Comparison of ENCODE assay signal across 8 cellular contexts in the genomic region with DNA sequence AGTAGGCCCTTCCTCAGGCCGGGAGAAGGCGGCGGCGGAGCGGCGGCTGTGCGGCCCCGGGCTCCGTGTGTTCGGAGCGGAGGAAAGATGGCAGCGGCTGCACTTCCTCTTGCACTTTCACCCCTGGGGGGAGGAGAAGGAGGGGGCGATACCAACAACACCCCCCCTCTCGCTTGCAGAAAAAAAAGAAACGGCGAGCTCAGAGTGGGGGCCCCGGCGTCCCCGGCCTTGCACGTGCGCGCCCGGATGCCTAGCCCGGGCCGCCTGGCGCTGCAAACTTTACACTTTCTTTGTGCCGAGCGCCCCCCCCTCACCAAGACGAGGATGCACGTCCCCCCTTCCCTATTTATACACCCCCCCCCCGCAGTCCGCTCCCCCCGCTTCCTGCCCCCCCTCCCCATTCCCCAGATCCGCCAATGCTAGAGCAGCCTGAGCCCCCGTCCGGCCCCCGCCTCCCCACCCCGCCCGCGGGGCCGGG. TPM values are rescaled to one million over a fixed set of nuclear protein-coding genes. Genes with fewer than 3 reads are reported as not detected.
DNase-seq lines count a peak whose midpoint lies in the region; ATAC-seq and TF ChIP-seq lines count a peak whose summit lies in the region.

A gene with protein sequence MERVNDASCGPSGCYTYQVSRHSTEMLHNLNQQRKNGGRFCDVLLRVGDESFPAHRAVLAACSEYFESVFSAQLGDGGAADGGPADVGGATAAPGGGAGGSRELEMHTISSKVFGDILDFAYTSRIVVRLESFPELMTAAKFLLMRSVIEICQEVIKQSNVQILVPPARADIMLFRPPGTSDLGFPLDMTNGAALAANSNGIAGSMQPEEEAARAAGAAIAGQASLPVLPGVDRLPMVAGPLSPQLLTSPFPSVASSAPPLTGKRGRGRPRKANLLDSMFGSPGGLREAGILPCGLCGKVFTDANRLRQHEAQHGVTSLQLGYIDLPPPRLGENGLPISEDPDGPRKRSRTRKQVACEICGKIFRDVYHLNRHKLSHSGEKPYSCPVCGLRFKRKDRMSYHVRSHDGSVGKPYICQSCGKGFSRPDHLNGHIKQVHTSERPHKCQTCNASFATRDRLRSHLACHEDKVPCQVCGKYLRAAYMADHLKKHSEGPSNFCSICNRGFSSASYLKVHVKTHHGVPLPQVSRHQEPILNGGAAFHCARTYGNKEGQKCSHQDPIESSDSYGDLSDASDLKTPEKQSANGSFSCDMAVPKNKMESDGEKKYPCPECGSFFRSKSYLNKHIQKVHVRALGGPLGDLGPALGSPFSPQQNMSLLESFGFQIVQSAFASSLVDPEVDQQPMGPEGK (minus strand): TSS at position 92 of the 478 bp plus-strand sequence. CDS start 744 bp downstream, outside the sequence.

- H3K36me3 ChIP-seq in liver (ENCODE audit: control insufficient read depth in 4 of 4, insufficient read depth in 3 of 4, low read depth in 1 of 4, low read length in 3 of 4) = peaks cover 4 to 10% (median 7%) of the 10 kb centered on the region in 4 donors

- intact Hi-C loops in dendritic cell treated with granulocyte-macrophage colony-stimulating factor and Interleukin-4, amounts not matched to agents 40 ng/mL and 50 ng/mL, for 4 days (cut with micrococcal nuclease) = loop anchor here (5.0 kb wide), 1 partner anchor 54 kb away; the partner anchor contains the start of gene PIK3IP1

- H3K4me1 ChIP-seq in liver (ENCODE audit: control insufficient read depth in 4 of 4, insufficient read depth in 4 of 4, low read length in 3 of 4) = peaks cover 18 to 61% (median 44%) of the 10 kb centered on the region in 4 donors

- peak within 1 kb of the TSS; percentile 91 for H3K27ac Mint-ChIP-seq in dendritic cell treated with granulocyte-macrophage colony-stimulating factor and Interleukin-4, amounts not matched to agents 40 ng/mL and 50 ng/mL, for 4 days

- ATAC-seq in HG02852 (IDR thresholded peaks at IDR 0.05; ENCODE audit: unreplicated experiment) (peak; percentile 36), GM18519 (IDR thresholded peaks at IDR 0.05; ENCODE audit: low FRiP score, unreplicated experiment) (no peak)
- ATAC-seq in activated CD4-positive, CD25-positive, alpha-beta regulatory T cell treated with anti-CD3 and anti-CD28 coated beads, Interleukin-2, amount 50 U/mL, for 24 hours = peak; percentile 49 to 50

- peak within 1 kb of the TSS; percentile 59 to 91 (median 71) for H3K4me3 ChIP-seq in liver (ENCODE audit: low read depth in 1 of 3, low read length in 3 of 3)

- no peaks in the 10 kb centered on the region for H3K9me3 Mint-ChIP-seq in dendritic cell treated with granulocyte-macrophage colony-stimulating factor and Interleukin-4, amounts not matched to agents 40 ng/mL and 50 ng/mL, for 4 days

- no peak for TF ChIP-seq CTCF in liver (IDR thresholded peaks at IDR 0.05; ENCODE audit: low read depth, low read length, missing input control)

- H3K9me3 ChIP-seq in liver (ENCODE audit: control insufficient read depth in 4 of 4, low read length in 3 of 4) = no peaks in the 10 kb centered on the region

- peak; percentile 79 for DNase-seq in NCI-H345 (lab: John Stamatoyannopoulos, UW)
- DNase-seq in stimulated activated CD4-positive, alpha-beta T cell treated with anti-CD3 and anti-CD28 coated beads, Interleukin-4, amount 100 ng/mL, for 24 hours = peak; percentile 81

- H3K27me3 Mint-ChIP-seq in dendritic cell treated with granulocyte-macrophage colony-stimulating factor and Interleukin-4, amounts not matched to agents 40 ng/mL and 50 ng/mL, for 4 days = peaks cover 11% of the 10 kb centered on the region

- H3K36me3 Mint-ChIP-seq in dendritic cell treated with granulocyte-macrophage colony-stimulating factor and Interleukin-4, amounts not matched to agents 40 ng/mL and 50 ng/mL, for 4 days (ENCODE audit: low read depth) = peaks cover 44% of the 10 kb centered on the region

- H3K9ac ChIP-seq in liver (ENCODE audit: low read depth in 1 of 2, low read length in 2 of 2) = no peak within 1 kb of the TSS

- H3K4me3 Mint-ChIP-seq in dendritic cell treated with granulocyte-macrophage colony-stimulating factor and Interleukin-4, amounts not matched to agents 40 ng/mL and 50 ng/mL, for 4 days = peak within 1 kb of the TSS; percentile 85

- H3K27ac ChIP-seq in liver (ENCODE audit: low read depth in 1 of 2, low read length in 2 of 2) = peak within 1 kb of the TSS; percentile 78 to 87

- H3K27me3 ChIP-seq in liver (ENCODE audit: control insufficient read depth in 4 of 4, insufficient read depth in 4 of 4, low read length in 3 of 4) = no peaks in the 10 kb centered on the region

- peak; percentile 48 for TF ChIP-seq POLR2A in GM10847 (IDR thresholded peaks at IDR 0.05; ENCODE audit: extremely low read depth, insufficient read length)

- H3K4me1 Mint-ChIP-seq in dendritic cell treated with granulocyte-macrophage colony-stimulating factor and Interleukin-4, amounts not matched to agents 40 ng/mL and 50 ng/mL, for 4 days (ENCODE audit: low read depth) = peaks cover 49% of the 10 kb centered on the region

- under 1% methylated on average over 41 of the region's 41 CpGs for WGBS in liver

- TF ChIP-seq RAD21 in liver (IDR thresholded peaks at IDR 0.05) = no peak

TF ChIP-seq in liver, 16 proteins besides CTCF, POLR2A, EP300 and RAD21:
- TF ChIP-seq SP1 (IDR thresholded peaks at IDR 0.05) (no peak), NR2F2 (IDR thresholded peaks at IDR 0.05) (peak; percentile 36), FOXA1 (IDR thresholded peaks at IDR 0.05) (no peak), HNF4A (conservative IDR thresholded peaks at IDR 0.05) (peak in 1 of 2 donors; percentile 9), YY1 (IDR thresholded peaks at IDR 0.05) (peak; percentile 49), EGR1 (IDR thresholded peaks at IDR 0.05; ENCODE audit: low read depth in 2 of 2) (no peak)

RNA-seq across cellular contexts. Expression of the gene that starts here (rescaled TPM):
- 10 to 100 TPM; 11.0 to 13.5 TPM for total RNA-seq in liver
- 1 to 10 TPM; 3.8 to 9.3 TPM for polyA plus RNA-seq in liver
